36 cellular contexts compared by ENCODE assay signal in the genomic region with DNA sequence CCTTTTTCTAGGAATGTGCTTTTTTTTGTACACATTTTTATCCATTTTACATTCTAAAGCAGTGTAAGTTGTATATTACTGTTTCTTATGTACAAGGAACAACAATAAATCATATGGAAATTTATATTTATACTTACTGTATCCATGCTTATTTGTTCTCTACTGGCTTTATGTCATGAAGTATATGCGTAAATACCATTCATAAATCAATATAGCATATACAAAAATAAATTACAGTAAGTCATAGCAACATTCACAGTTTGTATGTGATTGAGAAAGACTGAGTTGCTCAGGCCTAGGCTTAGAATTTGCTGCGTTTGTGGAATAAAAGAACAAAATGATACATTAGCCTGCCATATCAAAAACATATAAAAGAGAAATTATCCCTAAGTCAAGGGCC.
"Had no signal": no experiment of that assay in that cellular context is flagged by ENCODE, and none has a peak within 500 bp of the region (broad histone marks: within the 10 kb centered on the region; RNA-seq: fewer than 3 reads in every experiment).

No MANE protein-coding gene starts in this region.

- H3K27ac ChIP-seq: adrenal gland, body of pancreas, foreskin keratinocyte, heart right ventricle, ovary, right lobe of liver, upper lobe of right lung, WERI-Rb-1 had no signal

- H3K27me3 Mint-ChIP-seq: activated CD4-positive, alpha-beta memory T cell treated with anti-CD3 and anti-CD28 coated beads for 36 hours; progenitor cell of endocrine pancreas; stimulated activated memory B cell treated with anti-CD40 and anti-IgM and Interleukin-4, amounts not matched to agents 10 μg/mL and 1 μg/mL and 100 μg/mL, for 72 hours; stimulated activated naive CD8-positive, alpha-beta T cell treated with anti-CD3 and anti-CD28 coated beads, Interleukin-15, amount 100 ng/mL, for 72 hours had no signal

- H3K36me3 ChIP-seq: ovary, WERI-Rb-1 had no signal

- ATAC-seq: activated CD4-positive, CD25-positive, alpha-beta regulatory T cell treated with anti-CD3 and anti-CD28 coated beads, Interleukin-2, amount 50 U/mL, for 24 hours; body of pancreas; foreskin keratinocyte; left ventricle myocardium superior; stimulated activated memory B cell treated with anti-CD40 and anti-IgM and Interleukin-4, amounts not matched to agents 10 μg/mL and 1 μg/mL and 100 μg/mL, for 72 hours; stimulated activated naive CD8-positive, alpha-beta T cell treated with anti-CD3 and anti-CD28 coated beads, Interleukin-15, amount 100 ng/mL, for 72 hours; upper lobe of right lung had no signal

- H3K9me3 ChIP-seq: adrenal gland, body of pancreas, esophagus muscularis mucosa, heart right ventricle, mucosa of descending colon, ovary, right lobe of liver, upper lobe of right lung had no signal

- H3K4me3 ChIP-seq: adrenal gland, body of pancreas, cardiac muscle cell, esophagus muscularis mucosa, heart right ventricle, mucosa of descending colon, ovary, right lobe of liver, upper lobe of right lung had no signal

- H3K9me3 Mint-ChIP-seq: activated CD4-positive, alpha-beta memory T cell treated with anti-CD3 and anti-CD28 coated beads for 36 hours; activated CD4-positive, alpha-beta T cell treated with anti-CD3 and anti-CD28 coated beads, Interleukin-2, amount 10 ng/mL, durations not matched to agents 24 days and 14 days; activated naive CD4-positive, alpha-beta T cell treated with anti-CD3 and anti-CD28 coated beads for 36 hours; activated naive CD8-positive, alpha-beta T cell treated with anti-CD3 and anti-CD28 coated beads for 36 hours; activated T-helper 1 cell treated with anti-CD3 and anti-CD28 coated beads, Interleukin-12 subunit alpha, Interleukin-12 subunit beta, Interleukin-2, Interleukin-4 antibody, amounts not matched to agents 30 ng/mL and 10 ng/mL and 1 ng/mL, durations not matched to agents 14 hours and 24 hours and 36 hours; endodermal cell; naive B cell; stimulated activated memory B cell treated with anti-CD40 and anti-IgM and Interleukin-4, amounts not matched to agents 10 μg/mL and 1 μg/mL and 100 μg/mL, for 72 hours; stimulated activated naive CD8-positive, alpha-beta T cell treated with anti-CD3 and anti-CD28 coated beads, Interleukin-15, amount 100 ng/mL, for 72 hours; T-helper 1 cell treated with Interleukin-12 subunit alpha and Interleukin-12 subunit beta and Interleukin-4 antibody, amounts not matched to agents 30 μg/mL and 1 μg/mL, for 36 hours had no signal

- H3K27me3 ChIP-seq: adrenal gland, body of pancreas, cardiac muscle cell, esophagus muscularis mucosa, foreskin keratinocyte, heart right ventricle, ovary, right lobe of liver, upper lobe of right lung had no signal

- DNase-seq: activated CD4-positive, alpha-beta memory T cell treated with anti-CD3 and anti-CD28 coated beads for 36 hours; activated CD4-positive, alpha-beta T cell treated with anti-CD3 and anti-CD28 coated beads, Interleukin-2, amount 10 ng/mL, durations not matched to agents 24 days and 14 days; activated CD8-positive, alpha-beta memory T cell treated with anti-CD3 and anti-CD28 coated beads, Interleukin-2, amount 50 U/mL, for 4 hours; activated effector memory CD4-positive, alpha-beta T cell treated with anti-CD3 and anti-CD28 coated beads, Interleukin-2, amount 50 U/mL, for 16 hours; activated naive CD4-positive, alpha-beta T cell treated with anti-CD3 and anti-CD28 coated beads for 36 hours; activated naive CD8-positive, alpha-beta T cell treated with anti-CD3 and anti-CD28 coated beads for 36 hours; activated T-cell treated with anti-CD3 and anti-CD28 coated beads, Interleukin-2, amount 50 U/mL, for 1 hour; adrenal gland; aorta; body of pancreas; cerebellar nuclear complex; cortex of kidney; endodermal cell; heart right ventricle; left ventricle myocardium superior; mucosa of descending colon; naive B cell; ovary; right lobe of liver; small intestine; stimulated activated CD4-positive, alpha-beta T cell treated with anti-CD3 and anti-CD28 coated beads, Interleukin-1b, Interleukin-23, amount 100 ng/mL, for 48 hours; stimulated activated CD4-positive, alpha-beta T cell treated with anti-CD3 and anti-CD28 coated beads, Interleukin-4, amount 100 ng/mL, for 4 hours; stimulated activated CD8-positive, alpha-beta memory T cell treated with anti-CD3 and anti-CD28 coated beads, Interleukin-4, amount 100 ng/mL, for 48 hours; stimulated activated naive CD8-positive, alpha-beta T cell treated with anti-CD3 and anti-CD28 coated beads, Interleukin-15, amount 100 ng/mL, for 72 hours; substantia nigra; T-helper 9 cell; upper lobe of right lung; WERI-Rb-1 had no signal

- H3K4me3 Mint-ChIP-seq: activated CD4-positive, alpha-beta memory T cell treated with anti-CD3 and anti-CD28 coated beads for 36 hours; activated CD4-positive, alpha-beta T cell treated with anti-CD3 and anti-CD28 coated beads, Interleukin-2, amount 10 ng/mL, durations not matched to agents 24 days and 14 days; activated naive CD4-positive, alpha-beta T cell treated with anti-CD3 and anti-CD28 coated beads for 36 hours; activated naive CD8-positive, alpha-beta T cell treated with anti-CD3 and anti-CD28 coated beads for 36 hours; activated T-helper 1 cell treated with anti-CD3 and anti-CD28 coated beads, Interleukin-12 subunit alpha, Interleukin-12 subunit beta, Interleukin-2, Interleukin-4 antibody, amounts not matched to agents 30 ng/mL and 10 ng/mL and 1 ng/mL, durations not matched to agents 14 hours and 24 hours and 36 hours; endodermal cell; naive B cell; stimulated activated memory B cell treated with anti-CD40 and anti-IgM and Interleukin-4, amounts not matched to agents 10 μg/mL and 1 μg/mL and 100 μg/mL, for 72 hours; stimulated activated naive CD8-positive, alpha-beta T cell treated with anti-CD3 and anti-CD28 coated beads, Interleukin-15, amount 100 ng/mL, for 72 hours; T-helper 1 cell treated with Interleukin-12 subunit alpha and Interleukin-12 subunit beta and Interleukin-4 antibody, amounts not matched to agents 30 μg/mL and 1 μg/mL, for 36 hours had no signal

- H3K4me1 Mint-ChIP-seq: endodermal cell; naive B cell; stimulated activated memory B cell treated with anti-CD40 and anti-IgM and Interleukin-4, amounts not matched to agents 10 μg/mL and 1 μg/mL and 100 μg/mL, for 72 hours had no signal

- H3K36me3 Mint-ChIP-seq: activated CD4-positive, alpha-beta memory T cell treated with anti-CD3 and anti-CD28 coated beads for 36 hours; activated naive CD8-positive, alpha-beta T cell treated with anti-CD3 and anti-CD28 coated beads for 36 hours; naive B cell; stimulated activated memory B cell treated with anti-CD40 and anti-IgM and Interleukin-4, amounts not matched to agents 10 μg/mL and 1 μg/mL and 100 μg/mL, for 72 hours had no signal

- H3K4me1 ChIP-seq: adrenal gland, body of pancreas, foreskin keratinocyte, right lobe of liver, upper lobe of right lung had no signal

- H3K27ac Mint-ChIP-seq: activated CD4-positive, alpha-beta memory T cell treated with anti-CD3 and anti-CD28 coated beads for 36 hours; activated CD4-positive, alpha-beta T cell treated with anti-CD3 and anti-CD28 coated beads, Interleukin-2, amount 10 ng/mL, durations not matched to agents 24 days and 14 days; activated naive CD4-positive, alpha-beta T cell treated with anti-CD3 and anti-CD28 coated beads for 36 hours; activated naive CD8-positive, alpha-beta T cell treated with anti-CD3 and anti-CD28 coated beads for 36 hours; activated T-helper 1 cell treated with anti-CD3 and anti-CD28 coated beads, Interleukin-12 subunit alpha, Interleukin-12 subunit beta, Interleukin-2, Interleukin-4 antibody, amounts not matched to agents 30 ng/mL and 10 ng/mL and 1 ng/mL, durations not matched to agents 14 hours and 24 hours and 36 hours; endodermal cell; naive B cell; progenitor cell of endocrine pancreas; stimulated activated memory B cell treated with anti-CD40 and anti-IgM and Interleukin-4, amounts not matched to agents 10 μg/mL and 1 μg/mL and 100 μg/mL, for 72 hours; stimulated activated naive CD8-positive, alpha-beta T cell treated with anti-CD3 and anti-CD28 coated beads, Interleukin-15, amount 100 ng/mL, for 72 hours; T-helper 1 cell treated with Interleukin-12 subunit alpha and Interleukin-12 subunit beta and Interleukin-4 antibody, amounts not matched to agents 30 μg/mL and 1 μg/mL, for 36 hours had no signal
